Comparison of ENCODE assay signal across 8 cellular contexts in the genomic region with DNA sequence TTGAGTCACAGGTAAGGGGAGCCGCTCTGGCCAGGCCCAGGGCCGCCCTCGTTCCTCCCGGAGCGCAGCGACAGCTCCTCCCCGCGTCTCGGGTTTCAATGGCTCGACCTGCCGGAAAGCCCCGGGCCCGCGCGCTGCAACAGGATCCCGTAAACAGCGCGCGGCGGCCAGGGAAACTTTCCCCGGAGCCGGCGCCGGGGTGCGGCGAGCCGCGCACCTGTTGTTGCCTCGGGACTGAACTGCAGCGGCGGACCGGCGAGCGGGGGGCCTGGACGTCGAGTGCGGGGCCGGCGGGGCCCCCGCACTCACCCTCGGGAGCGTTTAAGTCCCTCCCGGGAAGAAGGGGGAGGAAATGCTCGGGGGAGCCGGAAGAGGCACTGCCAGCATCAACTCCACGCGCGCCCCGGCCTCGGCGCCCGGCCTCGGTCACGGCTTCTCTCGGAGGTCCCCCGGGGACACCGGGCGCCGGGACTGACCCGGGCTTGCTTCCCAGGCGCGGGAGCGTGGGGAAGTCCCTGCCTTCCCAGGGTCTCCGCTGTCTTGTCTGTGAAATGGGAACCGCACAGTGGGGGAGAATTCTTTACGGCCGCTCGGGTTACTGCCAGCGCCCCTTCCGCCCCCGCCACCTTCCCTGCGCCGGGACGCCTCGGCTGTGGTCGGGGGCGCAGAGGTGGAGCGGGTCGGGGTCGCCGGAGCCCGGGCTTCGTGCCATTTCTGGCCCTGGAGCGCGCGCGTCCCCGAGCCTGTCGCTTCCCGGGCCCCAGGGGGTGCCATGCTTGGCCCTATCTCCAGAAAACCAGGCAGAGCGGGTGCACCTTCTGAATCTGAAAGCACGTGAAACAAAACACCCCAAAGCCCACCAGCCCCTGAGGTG. TPM values are rescaled to one million over a fixed set of nuclear protein-coding genes. Genes with fewer than 3 reads are reported as not detected.
A peak's percentile ranks its signal among the peaks of the same experiment; 100 is the strongest.
DNase-seq lines count a peak whose midpoint lies in the region; ATAC-seq and TF ChIP-seq lines count a peak whose summit lies in the region.

No MANE protein-coding gene starts in this region.

- DNase-seq in GM06990 (ENCODE audit: extremely low read depth, insufficient read length) = peak; percentile 87
- peak in 1 of 2 experiments; percentile 26 for DNase-seq in HL-60 (ENCODE audit: low read depth in 1 of 2, low spot score in 1 of 2)
- peak; percentile 36 to 42 for DNase-seq in SW 1271 (lab: John Stamatoyannopoulos, UW)
- peak; percentile 65 for DNase-seq in choroid plexus epithelial cell (ENCODE audit: low read depth)
- DNase-seq in right lobe of liver = peak in 2 of 3 donors; percentile 60 to 64
- DNase-seq in stimulated activated CD8-positive, alpha-beta memory T cell treated with anti-CD3 and anti-CD28 coated beads, Interleukin-4, amount 100 ng/mL, for 48 hours = peak; percentile 66
- no peak for DNase-seq in medulla oblongata (ENCODE audit: extremely low spot score)

- H3K4me1 ChIP-seq in right lobe of liver = peaks cover 0 to 11% (median 0%) of the 10 kb centered on the region in 4 donors

- TF ChIP-seq CTCF in GM06990 (IDR thresholded peaks at IDR 0.05; ENCODE audit: insufficient read depth, low read length, poor library complexity, severe bottlenecking) (no peak), HL-60 (IDR thresholded peaks at IDR 0.05; ENCODE audit: insufficient read depth, low read length) (no peak), choroid plexus epithelial cell (conservative IDR thresholded peaks at IDR 0.05; ENCODE audit: low read depth, low read length) (no peak), right lobe of liver (IDR thresholded peaks at IDR 0.05) (no peak)

- no peak for TF ChIP-seq POLR2A in right lobe of liver (IDR thresholded peaks at IDR 0.05)

- whole genome bisulfite sequencing in right lobe of liver (ENCODE audit: insufficient coverage, low coverage, low lambda C conversion rate, missing lambda C conversion rate) = no CpG with 5 or more reads among the region's 92 CpGs

- H3K4me3 ChIP-seq in GM06990 (replicated peaks; ENCODE audit: low read depth, low read length) = peak overlapping the region; percentile 79
- H3K4me3 ChIP-seq in HL-60 (replicated peaks; ENCODE audit: insufficient read depth, low read length) = peak overlapping the region; percentile 46
- peak overlapping the region; percentile 58 for H3K4me3 ChIP-seq in choroid plexus epithelial cell (ENCODE audit: low read depth, low read length)
- H3K4me3 ChIP-seq in right lobe of liver = peak overlapping the region; percentile 38 to 46 (median 43)

- H3K36me3 ChIP-seq in GM06990 (ENCODE audit: control insufficient read depth, insufficient read depth, low read length) (no peaks in the 10 kb centered on the region), right lobe of liver (no peaks in the 10 kb centered on the region)

- H3K27me3 ChIP-seq in GM06990 (replicated peaks; ENCODE audit: control insufficient read depth, insufficient read depth, low read length) (no peaks in the 10 kb centered on the region), HL-60 (ENCODE audit: insufficient read depth, poor library complexity, severe bottlenecking) (no peaks in the 10 kb centered on the region), right lobe of liver (peaks cover 0 to 12% of the 10 kb centered on the region in 2 donors)

- ATAC-seq in GM21515 (IDR thresholded peaks at IDR 0.05; ENCODE audit: unreplicated experiment) (peak; percentile 81), right lobe of liver (peak; percentile 76 to 96 (median 80))

- H3K27ac ChIP-seq in HL-60 (replicated peaks) = peak overlapping the region; percentile 72
- no peak overlapping the region for H3K27ac ChIP-seq in right lobe of liver

- intact Hi-C loops in right lobe of liver (cut with DNase I) = no loop called here

- no peaks in the 10 kb centered on the region for H3K9me3 ChIP-seq in right lobe of liver

RNA-seq across cellular contexts. Expression of a gene that starts 7.4 kb away (rescaled TPM):
- total RNA-seq in right lobe of liver = not detected
